ENCODE assay signal across 1 cellular context in the genomic region with DNA sequence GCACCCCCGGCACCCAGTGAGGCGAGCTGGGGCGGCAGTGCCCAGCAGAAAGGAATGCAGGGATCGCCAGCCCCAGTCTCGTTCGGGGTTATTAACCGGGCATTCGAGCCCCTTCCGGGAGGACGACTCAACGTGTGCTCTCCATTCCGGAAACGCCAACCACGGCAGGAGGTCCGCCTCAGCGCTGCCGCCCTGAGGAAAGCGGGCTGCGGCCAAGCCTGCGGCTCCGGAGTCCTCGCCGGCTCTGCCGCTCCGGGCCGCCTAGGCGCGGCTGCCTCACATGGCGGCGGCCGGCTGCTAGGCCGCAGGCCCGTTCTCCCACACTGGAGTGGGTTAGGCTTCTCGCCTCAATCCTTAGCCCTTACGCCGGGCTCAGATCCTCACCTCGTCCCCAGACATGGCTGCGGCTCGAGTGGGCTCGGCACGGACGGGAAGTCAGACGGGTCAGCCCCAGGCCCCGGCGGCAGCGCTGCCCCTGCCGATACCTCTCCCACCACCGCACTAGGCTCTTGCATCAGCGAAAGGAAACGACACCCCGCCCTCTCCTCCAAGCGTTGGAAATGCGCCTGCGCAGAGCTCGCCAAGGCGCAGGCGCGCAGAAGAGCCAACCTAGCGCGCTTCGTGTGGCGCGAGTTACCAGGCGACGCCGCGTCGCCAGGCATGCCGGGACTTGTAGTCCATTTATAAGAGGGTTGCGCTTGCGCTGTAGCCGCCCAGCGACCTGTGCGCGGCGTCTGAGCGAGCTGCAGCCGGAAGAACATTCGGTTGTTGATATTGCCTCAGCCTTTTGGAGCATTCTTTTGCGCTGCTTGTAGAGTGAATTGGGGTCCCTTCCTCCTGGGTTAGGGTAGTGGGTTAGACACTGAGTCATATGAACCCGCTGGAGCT.
A peak's percentile ranks its signal among the peaks of the same experiment; 100 is the strongest.
TF ChIP-seq lines count a peak whose summit lies in the region.

EIF2S2 (minus strand) TSS at position 532 of the 888 bp plus-strand sequence; CDS start at position 399, 133 bp downstream.

TF ChIP-seq in HepG2, 621 proteins besides CTCF, POLR2A, EP300 and RAD21 (continued from another document and continues in another):
- TF ChIP-seq AKNA (CRISPR knock-in tag; IDR thresholded peaks at IDR 0.05; ENCODE audit: borderline replicate concordance) (peak; percentile 94; the same call in 1 of the 2 replicates), TEF (CRISPR knock-in tag; IDR thresholded peaks at IDR 0.05) (peak; percentile 70), AHR (CRISPR knock-in tag; IDR thresholded peaks at IDR 0.05) (peak; percentile 95), ZSCAN20 (CRISPR knock-in tag; IDR thresholded peaks at IDR 0.05; ENCODE audit: borderline replicate concordance) (0 out of 2 replicates have a peak, but pooled peaks have one; percentile 33), TFDP2 (CRISPR knock-in tag; IDR thresholded peaks at IDR 0.05) (peak; percentile 99), PREB (CRISPR knock-in tag; IDR thresholded peaks at IDR 0.05) (0 out of 2 replicates have a peak, but pooled peaks have one; percentile 14), ZBTB1 (CRISPR knock-in tag; IDR thresholded peaks at IDR 0.05; ENCODE audit: borderline replicate concordance) (no peak; the same call in 1 of the 2 replicates), SSRP1 (CRISPR knock-in tag; IDR thresholded peaks at IDR 0.05) (no peak), ZNF781 (CRISPR knock-in tag; IDR thresholded peaks at IDR 0.05; ENCODE audit: borderline replicate concordance, not compliant biosample characterization) (peak; percentile 97), ZNF33A (CRISPR knock-in tag; IDR thresholded peaks at IDR 0.05; ENCODE audit: borderline replicate concordance) (no peak), ZNF879 (CRISPR knock-in tag; IDR thresholded peaks at IDR 0.05) (peak; percentile 71; the same call in 1 of the 2 replicates), ZNF687 (CRISPR knock-in tag; IDR thresholded peaks at IDR 0.05) (peak; percentile 98), ZBTB7B (CRISPR knock-in tag; IDR thresholded peaks at IDR 0.05) (peak; percentile 84), ZBTB34 (CRISPR knock-in tag; IDR thresholded peaks at IDR 0.05) (peak; percentile 93), NCOA2 (CRISPR knock-in tag; IDR thresholded peaks at IDR 0.05) (peak; percentile 70), ZNF10 (CRISPR knock-in tag; IDR thresholded peaks at IDR 0.05; ENCODE audit: borderline replicate concordance, low read depth) (no peak), NFE2L2 (IDR thresholded peaks at IDR 0.05; ENCODE audit: low read length) (no peak), MATR3 (CRISPR knock-in tag; IDR thresholded peaks at IDR 0.05) (peak; percentile 78; the same call in 1 of the 2 replicates), ZNF12 (CRISPR knock-in tag; IDR thresholded peaks at IDR 0.05) (no peak; the same call in 1 of the 2 replicates), RCOR2 (CRISPR knock-in tag; IDR thresholded peaks at IDR 0.05) (peak; percentile 19; the same call in 1 of the 2 replicates), NR3C1 (CRISPR knock-in tag; IDR thresholded peaks at IDR 0.05) (no peak), SIX1 (CRISPR knock-in tag; IDR thresholded peaks at IDR 0.05; ENCODE audit: borderline replicate concordance) (peak; percentile 25; the same call in 1 of the 2 replicates), CBX1 (IDR thresholded peaks at IDR 0.05; ENCODE audit: low read depth) (peak; percentile 92), ZNF691 (CRISPR knock-in tag; IDR thresholded peaks at IDR 0.05; ENCODE audit: borderline replicate concordance, low read depth) (peak; percentile 72), MAZ (IDR thresholded peaks at IDR 0.05; ENCODE audit: borderline replicate concordance, low read depth, low read length) (peak; percentile 71; the same call in 1 of the 2 replicates), MAZ (CRISPR knock-in tag; IDR thresholded peaks at IDR 0.05; ENCODE audit: low read depth) (peak; percentile 98)
- TF ChIP-seq, protein P1, sequence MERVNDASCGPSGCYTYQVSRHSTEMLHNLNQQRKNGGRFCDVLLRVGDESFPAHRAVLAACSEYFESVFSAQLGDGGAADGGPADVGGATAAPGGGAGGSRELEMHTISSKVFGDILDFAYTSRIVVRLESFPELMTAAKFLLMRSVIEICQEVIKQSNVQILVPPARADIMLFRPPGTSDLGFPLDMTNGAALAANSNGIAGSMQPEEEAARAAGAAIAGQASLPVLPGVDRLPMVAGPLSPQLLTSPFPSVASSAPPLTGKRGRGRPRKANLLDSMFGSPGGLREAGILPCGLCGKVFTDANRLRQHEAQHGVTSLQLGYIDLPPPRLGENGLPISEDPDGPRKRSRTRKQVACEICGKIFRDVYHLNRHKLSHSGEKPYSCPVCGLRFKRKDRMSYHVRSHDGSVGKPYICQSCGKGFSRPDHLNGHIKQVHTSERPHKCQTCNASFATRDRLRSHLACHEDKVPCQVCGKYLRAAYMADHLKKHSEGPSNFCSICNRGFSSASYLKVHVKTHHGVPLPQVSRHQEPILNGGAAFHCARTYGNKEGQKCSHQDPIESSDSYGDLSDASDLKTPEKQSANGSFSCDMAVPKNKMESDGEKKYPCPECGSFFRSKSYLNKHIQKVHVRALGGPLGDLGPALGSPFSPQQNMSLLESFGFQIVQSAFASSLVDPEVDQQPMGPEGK (CRISPR knock-in tag; IDR thresholded peaks at IDR 0.05), result peak; percentile 67; the same call in 1 of the 2 replicates
- TF ChIP-seq, protein P2, sequence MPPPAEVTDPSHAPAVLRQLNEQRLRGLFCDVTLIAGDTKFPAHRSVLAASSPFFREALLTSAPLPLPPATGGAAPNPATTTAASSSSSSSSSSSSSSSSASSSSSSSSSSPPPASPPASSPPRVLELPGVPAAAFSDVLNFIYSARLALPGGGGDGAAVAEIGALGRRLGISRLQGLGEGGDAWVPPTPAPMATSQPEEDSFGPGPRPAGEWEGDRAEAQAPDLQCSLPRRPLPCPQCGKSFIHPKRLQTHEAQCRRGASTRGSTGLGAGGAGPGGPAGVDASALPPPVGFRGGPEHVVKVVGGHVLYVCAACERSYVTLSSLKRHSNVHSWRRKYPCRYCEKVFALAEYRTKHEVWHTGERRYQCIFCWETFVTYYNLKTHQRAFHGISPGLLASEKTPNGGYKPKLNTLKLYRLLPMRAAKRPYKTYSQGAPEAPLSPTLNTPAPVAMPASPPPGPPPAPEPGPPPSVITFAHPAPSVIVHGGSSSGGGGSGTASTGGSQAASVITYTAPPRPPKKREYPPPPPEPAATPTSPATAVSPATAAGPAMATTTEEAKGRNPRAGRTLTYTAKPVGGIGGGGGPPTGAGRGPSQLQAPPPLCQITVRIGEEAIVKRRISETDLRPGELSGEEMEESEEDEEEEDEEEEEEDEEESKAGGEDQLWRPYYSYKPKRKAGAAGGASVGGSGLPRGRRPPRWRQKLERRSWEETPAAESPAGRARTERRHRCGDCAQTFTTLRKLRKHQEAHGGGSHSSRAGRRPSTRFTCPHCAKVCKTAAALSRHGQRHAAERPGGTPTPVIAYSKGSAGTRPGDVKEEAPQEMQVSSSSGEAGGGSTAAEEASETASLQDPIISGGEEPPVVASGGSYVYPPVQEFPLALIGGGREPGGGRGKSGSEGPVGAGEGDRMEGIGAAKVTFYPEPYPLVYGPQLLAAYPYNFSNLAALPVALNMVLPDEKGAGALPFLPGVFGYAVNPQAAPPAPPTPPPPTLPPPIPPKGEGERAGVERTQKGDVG (CRISPR knock-in tag; IDR thresholded peaks at IDR 0.05; ENCODE audit: borderline replicate concordance), result peak; percentile 77
